ENCODE assay signal across 8 cellular contexts in the genomic region with DNA sequence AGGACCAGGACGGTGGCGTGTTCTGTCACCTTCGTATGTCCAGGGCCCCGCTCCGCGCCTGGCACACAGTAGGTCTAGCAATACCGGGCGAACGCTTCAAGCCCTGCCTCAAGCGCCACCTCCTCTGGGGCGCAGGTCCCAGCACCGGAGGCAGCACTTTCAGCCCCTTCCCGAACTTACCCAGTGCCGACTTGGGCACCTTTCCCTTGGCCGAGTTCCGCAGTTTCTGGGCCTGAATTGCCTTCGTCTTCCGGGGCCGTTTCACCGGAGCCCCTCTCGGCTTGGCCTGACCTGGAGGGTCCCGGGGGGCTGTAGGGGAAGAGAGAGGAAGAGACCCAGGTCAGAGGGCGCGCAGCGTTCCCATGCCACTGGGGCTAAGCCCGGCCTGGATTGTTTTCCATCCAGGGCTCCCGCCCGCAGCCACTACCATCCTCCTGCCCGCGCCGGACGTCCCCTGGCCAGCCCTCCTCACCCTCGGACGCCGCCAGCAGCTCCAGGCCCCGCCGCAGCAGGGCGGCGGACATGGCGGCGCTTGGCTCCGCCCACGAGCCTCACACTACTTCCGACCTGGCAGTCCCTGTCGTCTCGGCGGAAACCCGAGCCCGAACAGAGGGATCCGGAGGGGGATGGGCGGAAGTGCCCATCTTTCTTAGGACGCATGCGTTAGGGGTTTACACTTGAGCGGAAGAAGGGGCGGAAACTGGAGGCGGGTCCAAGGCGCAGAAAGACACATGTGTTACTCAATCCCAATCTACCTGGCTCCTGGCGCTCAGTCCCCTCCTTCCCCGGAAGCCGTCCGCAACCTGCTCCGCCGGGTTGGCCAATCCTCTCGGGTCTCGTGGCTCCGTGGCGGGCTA. TPM values are rescaled to one million over a fixed set of nuclear protein-coding genes. Genes with fewer than 3 reads are reported as not detected.
DNase-seq lines count a peak whose midpoint lies in the region; ATAC-seq lines count a peak whose summit lies in the region.

A gene with protein sequence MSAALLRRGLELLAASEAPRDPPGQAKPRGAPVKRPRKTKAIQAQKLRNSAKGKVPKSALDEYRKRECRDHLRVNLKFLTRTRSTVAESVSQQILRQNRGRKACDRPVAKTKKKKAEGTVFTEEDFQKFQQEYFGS (minus strand): TSS at position 534 of the 857 bp plus-strand sequence. CDS start 10 bp downstream, at position 524.

- peak; percentile 81 for ATAC-seq in GM19372 (IDR thresholded peaks at IDR 0.05; ENCODE audit: low read depth, unreplicated experiment)
- ATAC-seq in HG03558 (IDR thresholded peaks at IDR 0.05; ENCODE audit: extremely low read depth, unreplicated experiment), result peak; percentile 45
- peak; percentile 85 for ATAC-seq in left lobe of liver

- peak within 1 kb of the TSS; percentile 95 for H3K27ac Mint-ChIP-seq in dendritic cell treated with granulocyte-macrophage colony-stimulating factor and Interleukin-4, amounts not matched to agents 40 ng/mL and 50 ng/mL, for 4 days

- intact Hi-C loops in dendritic cell treated with granulocyte-macrophage colony-stimulating factor and Interleukin-4, amounts not matched to agents 40 ng/mL and 50 ng/mL, for 4 days (cut with micrococcal nuclease), result loop anchor here (2.0 to 5.0 kb wide), 2 partner anchors 14 to 510 kb away; no protein-coding TSS in a partner anchor

- DNase-seq in C1 segment of cervical spinal cord (lab: John Stamatoyannopoulos, UW) (peak; percentile 79 to 100 (median 97)), NCI-H774 (lab: John Stamatoyannopoulos, UW) (peak; percentile 94), left lobe of liver (ENCODE audit: low spot score) (peak; percentile 100)
- DNase-seq in activated CD4-positive, alpha-beta T cell treated with anti-CD3 and anti-CD28 coated beads, Interleukin-2, amount 50 U/mL, for 4 hours, result peak; percentile 99 to 100
- DNase-seq in stimulated activated CD4-positive, alpha-beta T cell treated with anti-CD3 and anti-CD28 coated beads, Interleukin-2, amount 100 ng/mL, for 4 hours (ENCODE audit: low read depth), result peak; percentile 99

- no peaks in the 10 kb centered on the region for H3K27me3 Mint-ChIP-seq in dendritic cell treated with granulocyte-macrophage colony-stimulating factor and Interleukin-4, amounts not matched to agents 40 ng/mL and 50 ng/mL, for 4 days

- H3K4me3 Mint-ChIP-seq in dendritic cell treated with granulocyte-macrophage colony-stimulating factor and Interleukin-4, amounts not matched to agents 40 ng/mL and 50 ng/mL, for 4 days, result peak within 1 kb of the TSS; percentile 95

- peaks cover 54% of the 10 kb centered on the region for H3K36me3 Mint-ChIP-seq in dendritic cell treated with granulocyte-macrophage colony-stimulating factor and Interleukin-4, amounts not matched to agents 40 ng/mL and 50 ng/mL, for 4 days (ENCODE audit: low read depth)

- peaks cover 57% of the 10 kb centered on the region for H3K4me1 Mint-ChIP-seq in dendritic cell treated with granulocyte-macrophage colony-stimulating factor and Interleukin-4, amounts not matched to agents 40 ng/mL and 50 ng/mL, for 4 days (ENCODE audit: low read depth)

- no peaks in the 10 kb centered on the region for H3K9me3 Mint-ChIP-seq in dendritic cell treated with granulocyte-macrophage colony-stimulating factor and Interleukin-4, amounts not matched to agents 40 ng/mL and 50 ng/mL, for 4 days

RNA-seq across cellular contexts. Expression of the gene that starts here (rescaled TPM):
- total RNA-seq in left lobe of liver, result 50.1 TPM

Comparison
In these comparisons a context has a peak if more than half of its experiments do, and no peak if none do; other contexts are left out.
1. Peak in every context shown above with its lines: DNase-seq and ATAC-seq.